10 cellular contexts compared by ENCODE assay signal in the genomic region with DNA sequence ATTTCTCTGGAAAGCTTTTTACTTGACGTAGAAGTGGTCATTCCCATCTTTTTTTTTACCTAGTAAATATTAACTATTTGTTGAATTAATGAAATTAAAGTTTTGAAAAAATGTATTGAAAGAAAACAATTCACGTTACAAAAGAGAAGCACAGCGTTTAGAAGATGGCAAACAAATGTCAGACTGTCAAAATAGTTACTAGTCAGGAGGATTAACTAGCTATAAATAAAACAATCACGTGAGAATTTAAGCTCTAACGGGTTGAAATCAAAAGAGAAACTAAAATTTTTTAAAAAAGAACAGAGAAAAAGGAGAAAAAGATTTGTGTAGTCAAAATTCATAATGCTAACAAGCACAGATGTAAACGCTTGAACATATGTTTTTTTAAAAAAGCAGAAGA. TPM values are rescaled to one million over a fixed set of nuclear protein-coding genes. Genes with fewer than 3 reads are reported as not detected.
DNase-seq lines count a peak whose midpoint lies in the region; ATAC-seq lines count a peak whose summit lies in the region.
"Had no signal": no experiment of that assay in that cellular context is flagged by ENCODE, and none has a peak within 500 bp of the region (broad histone marks: within the 10 kb centered on the region; RNA-seq: fewer than 3 reads in every experiment).

No MANE protein-coding gene starts in this region.

- H3K9me3 Mint-ChIP-seq in activated CD8-positive, alpha-beta T cell treated with anti-CD3 and anti-CD28 coated beads, Interleukin-2, amount 10 ng/mL, durations not matched to agents 7 days and 5 days (ENCODE audit: insufficient read depth): no peaks in the 10 kb centered on the region

- POLR2A ChIA-PET in activated CD8-positive, alpha-beta T cell treated with anti-CD3 and anti-CD28 coated beads, Interleukin-2, amount 10 ng/mL, durations not matched to agents 7 days and 5 days (lab: Charles Lee): interaction anchor here (0.7 to 1.8 kb wide), 5 partner anchors 15 to 1769 kb away, joined by 3 to 11 read pairs (median 4); no protein-coding TSS in a partner anchor

- peaks cover 45% of the 10 kb centered on the region for H3K9me3 ChIP-seq in BLaER1
- no peaks in the 10 kb centered on the region for H3K9me3 ChIP-seq in muscle layer of duodenum (ENCODE audit: control insufficient read depth in 1 of 2, low read length in 2 of 2)
- H3K9me3 ChIP-seq in MG63: no peaks in the 10 kb centered on the region

- peak overlapping the region; percentile 85 for H3K27ac Mint-ChIP-seq in activated CD8-positive, alpha-beta T cell treated with anti-CD3 and anti-CD28 coated beads, Interleukin-2, amount 10 ng/mL, durations not matched to agents 7 days and 5 days

- H3K4me3 ChIP-seq in BLaER1: no peak overlapping the region
- peak overlapping the region in 1 of 2 donors; percentile 52 for H3K4me3 ChIP-seq in muscle layer of duodenum (ENCODE audit: low read depth in 1 of 2, low read length in 2 of 2)
- no peak overlapping the region for H3K4me3 ChIP-seq in MG63

- H3K27me3 ChIP-seq in BLaER1 (no peaks in the 10 kb centered on the region), muscle layer of duodenum (ENCODE audit: low read depth, low read length) (no peaks in the 10 kb centered on the region), MG63 (no peaks in the 10 kb centered on the region)

- H3K36me3 ChIP-seq in BLaER1 (peaks cover 48% of the 10 kb centered on the region), muscle layer of duodenum (ENCODE audit: control insufficient read depth in 1 of 2, insufficient read depth in 2 of 2, low read length in 2 of 2) (no peaks in the 10 kb centered on the region), MG63 (no peaks in the 10 kb centered on the region)

- peak overlapping the region; percentile 42 for H3K4me2 ChIP-seq in BLaER1

- peak overlapping the region; percentile 70 for H3K4me3 Mint-ChIP-seq in activated CD8-positive, alpha-beta T cell treated with anti-CD3 and anti-CD28 coated beads, Interleukin-2, amount 10 ng/mL, durations not matched to agents 7 days and 5 days

- peaks cover 5% of the 10 kb centered on the region for H3K4me1 Mint-ChIP-seq in activated CD8-positive, alpha-beta T cell treated with anti-CD3 and anti-CD28 coated beads, Interleukin-2, amount 10 ng/mL, durations not matched to agents 7 days and 5 days (ENCODE audit: low read depth)

- CTCF ChIA-PET in activated CD8-positive, alpha-beta T cell treated with anti-CD3 and anti-CD28 coated beads, Interleukin-2, amount 10 ng/mL, durations not matched to agents 7 days and 5 days (lab: Charles Lee): interaction anchor here (1.2 to 2.7 kb wide), 3 partner anchors 9 to 23 kb away, joined by 3 to 15 read pairs (median 6); no protein-coding TSS in a partner anchor

- DNase-seq in activated CD8-positive, alpha-beta T cell treated with anti-CD3 and anti-CD28 coated beads, Interleukin-2, amount 10 ng/mL, durations not matched to agents 7 days and 5 days: no peak
- no peak for DNase-seq in MG63
- no peak for DNase-seq in NCI-H1417 (lab: John Stamatoyannopoulos, UW)
- DNase-seq in NCI-H2171 treated with DMSO at 0.1 percent for 48 hours (lab: John Stamatoyannopoulos, UW): no peak
- DNase-seq: activated CD4-positive, alpha-beta T cell treated with anti-CD3 and anti-CD28 coated beads, Interleukin-2, amount 50 U/mL, for 1 hour; DMS79 treated with DMSO at 0.1 percent for 48 hours had no signal

- H3K27ac ChIP-seq in BLaER1 (peak overlapping the region; percentile 5; the same call in 1 of the 2 replicates), muscle layer of duodenum (ENCODE audit: low read length) (peak overlapping the region; percentile 65)

- ATAC-seq in GM19468 (IDR thresholded peaks at IDR 0.05; ENCODE audit: extremely low read depth, unreplicated experiment): peak; percentile 37
- peak; percentile 32 for ATAC-seq in activated CD8-positive, alpha-beta T cell treated with anti-CD3 and anti-CD28 coated beads, Interleukin-2, amount 10 ng/mL, durations not matched to agents 7 days and 5 days
- no peak for ATAC-seq in HG02798 (IDR thresholded peaks at IDR 0.05; ENCODE audit: poor library complexity, unreplicated experiment)

- H3K4me1 ChIP-seq in BLaER1 (peaks cover 18% of the 10 kb centered on the region), muscle layer of duodenum (ENCODE audit: control insufficient read depth in 1 of 2, insufficient read depth in 2 of 2, low read length in 2 of 2) (peaks cover 0 to 3% of the 10 kb centered on the region in 2 donors)

- no peaks in the 10 kb centered on the region for H3K27me3 Mint-ChIP-seq in activated CD8-positive, alpha-beta T cell treated with anti-CD3 and anti-CD28 coated beads, Interleukin-2, amount 10 ng/mL, durations not matched to agents 7 days and 5 days (ENCODE audit: low read depth)

- H3K36me3 Mint-ChIP-seq in activated CD8-positive, alpha-beta T cell treated with anti-CD3 and anti-CD28 coated beads, Interleukin-2, amount 10 ng/mL, durations not matched to agents 7 days and 5 days (ENCODE audit: low read depth): peaks cover 25% of the 10 kb centered on the region

- no peak overlapping the region for H3K9ac ChIP-seq in BLaER1

- H4K20me1 ChIP-seq in BLaER1: peaks cover 67% of the 10 kb centered on the region; the same call in 1 of the 2 replicates

RNA-seq across cellular contexts. Expression of a gene that starts 26.4 kb away (rescaled TPM):
- 10 to 100 TPM; 51.8 to 56.8 TPM for total RNA-seq in activated CD8-positive, alpha-beta T cell treated with anti-CD3 and anti-CD28 coated beads, Interleukin-2, amount 10 ng/mL, durations not matched to agents 7 days and 5 days
- 4.3 and 7.7 TPM in 2 replicates for total RNA-seq in MG63 (2014; rRNA removed; shearing (Covaris generic); ENCODE audit: low replicate concordance)
